Comparison of ENCODE assay signal across 8 cellular contexts in the genomic region with DNA sequence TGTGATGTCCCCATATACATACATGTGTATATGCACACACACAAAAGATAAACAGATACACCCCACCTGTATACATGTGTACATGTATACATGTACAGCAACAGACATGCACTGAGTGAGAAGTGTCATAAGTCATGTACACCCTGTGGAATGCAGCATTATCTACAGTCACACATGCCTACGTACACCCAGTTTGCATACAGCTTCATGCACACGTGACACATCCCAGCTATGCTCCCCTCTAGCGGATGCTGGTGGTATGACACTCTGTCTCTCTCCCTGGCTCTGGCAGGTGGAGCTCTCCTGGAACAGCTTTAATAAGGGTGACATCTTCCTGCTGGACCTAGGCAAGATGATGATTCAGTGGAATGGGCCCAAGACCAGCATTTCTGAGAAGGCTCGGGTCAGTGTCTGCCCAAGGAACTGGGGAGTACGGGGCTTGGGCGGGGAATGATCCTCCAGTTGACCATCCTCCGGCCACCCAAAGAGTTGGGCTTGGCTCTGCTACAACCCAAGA. TPM values are rescaled to one million over a fixed set of nuclear protein-coding genes. Genes with fewer than 3 reads are reported as not detected.
A peak's percentile ranks its signal among the peaks of the same experiment; 100 is the strongest.
DNase-seq lines count a peak whose midpoint lies in the region; ATAC-seq and TF ChIP-seq lines count a peak whose summit lies in the region.

No MANE protein-coding gene starts in this region.

- no peaks in the 10 kb centered on the region for H3K27me3 Mint-ChIP-seq in activated naive CD8-positive, alpha-beta T cell treated with anti-CD3 and anti-CD28 coated beads for 36 hours

- no peaks in the 10 kb centered on the region for H3K9me3 Mint-ChIP-seq in activated naive CD8-positive, alpha-beta T cell treated with anti-CD3 and anti-CD28 coated beads for 36 hours

- peak overlapping the region; percentile 95 for H3K27ac Mint-ChIP-seq in activated naive CD8-positive, alpha-beta T cell treated with anti-CD3 and anti-CD28 coated beads for 36 hours

- intact Hi-C loops in left ventricle myocardium inferior (cut with micrococcal nuclease) (no loop called here), gastrocnemius medialis (cut with DNase I; ENCODE audit: low total_unique reads) (no loop called here)

- peaks cover 31% of the 10 kb centered on the region for H3K36me3 Mint-ChIP-seq in activated naive CD8-positive, alpha-beta T cell treated with anti-CD3 and anti-CD28 coated beads for 36 hours

- H3K36me3 ChIP-seq in HAP-1 (replicated peaks) (peaks cover 8% of the 10 kb centered on the region), left ventricle myocardium inferior (no peaks in the 10 kb centered on the region), gastrocnemius medialis (no peaks in the 10 kb centered on the region)

- in situ Hi-C loops in HAP-1 (cut with MboI; ENCODE audit: low sequenced_read_pairs) = no loop called here
- in situ Hi-C loops in gastrocnemius medialis (cut with MboI; ENCODE audit: low sequenced_read_pairs in 4 of 4) = no loop called here

- no peak overlapping the region for H3K4me3 ChIP-seq in GM12864 (ENCODE audit: low read depth, low read length)
- H3K4me3 ChIP-seq in HAP-1 = no peak overlapping the region
- H3K4me3 ChIP-seq in left ventricle myocardium inferior = no peak overlapping the region
- no peak overlapping the region for H3K4me3 ChIP-seq in gastrocnemius medialis

- H3K4me1 Mint-ChIP-seq in activated naive CD8-positive, alpha-beta T cell treated with anti-CD3 and anti-CD28 coated beads for 36 hours = peaks cover 51% of the 10 kb centered on the region

- H3K27ac ChIP-seq in left ventricle myocardium inferior (replicated peaks) (no peak overlapping the region), gastrocnemius medialis (no peak overlapping the region)

- H3K4me3 Mint-ChIP-seq in activated naive CD8-positive, alpha-beta T cell treated with anti-CD3 and anti-CD28 coated beads for 36 hours = no peak overlapping the region

- TF ChIP-seq POLR2A in gastrocnemius medialis (IDR thresholded peaks at IDR 0.05) = no peak

- ATAC-seq in gastrocnemius medialis = peak in 1 of 2 donors; percentile 49

- no peaks in the 10 kb centered on the region for H3K9me3 ChIP-seq in HAP-1
- H3K9me3 ChIP-seq in left ventricle myocardium inferior (replicated peaks) = no peaks in the 10 kb centered on the region
- H3K9me3 ChIP-seq in gastrocnemius medialis = no peaks in the 10 kb centered on the region

- no peaks in the 10 kb centered on the region for H3K27me3 ChIP-seq in HAP-1 (ENCODE audit: low read depth)
- H3K27me3 ChIP-seq in left ventricle myocardium inferior (ENCODE audit: low read depth) = no peaks in the 10 kb centered on the region
- no peaks in the 10 kb centered on the region for H3K27me3 ChIP-seq in gastrocnemius medialis

- TF ChIP-seq CTCF in GM12864 (IDR thresholded peaks at IDR 0.05; ENCODE audit: low read depth, low read length, missing control alignments) = peak; percentile 98
- peak; percentile 88 for TF ChIP-seq CTCF in left ventricle myocardium inferior (IDR thresholded peaks at IDR 0.05; ENCODE audit: borderline replicate concordance)
- TF ChIP-seq CTCF in gastrocnemius medialis (IDR thresholded peaks at IDR 0.05 in 4 of 5, conservative IDR thresholded peaks at IDR 0.05 in 1 of 5) = peak; percentile 69 to 87 (median 83)

- H3K4me1 ChIP-seq in HAP-1 = peaks cover 14% of the 10 kb centered on the region
- H3K4me1 ChIP-seq in left ventricle myocardium inferior = peaks cover 42% of the 10 kb centered on the region
- peaks cover 10 to 11% of the 10 kb centered on the region in 2 donors for H3K4me1 ChIP-seq in gastrocnemius medialis

- DNase-seq in GM12864 (ENCODE audit: low read depth) (peak; percentile 75), HAP-1 (ENCODE audit: low spot score in 2 of 2) (peak; percentile 56 to 89), M059J (ENCODE audit: low read depth) (peak; percentile 64), SW 1271 (lab: John Stamatoyannopoulos, UW) (peak; percentile 27 to 83), left ventricle myocardium inferior (peak; percentile 58), gastrocnemius medialis (peak in 1 of 2 donors; percentile 60), HPDE6-E6E7 (ENCODE audit: extremely low spot score) (no peak)
- DNase-seq in activated naive CD8-positive, alpha-beta T cell treated with anti-CD3 and anti-CD28 coated beads for 36 hours = peak; percentile 84

RNA-seq across cellular contexts. Expression of gene VILL, which starts 6.3 kb away (rescaled TPM):
- total RNA-seq in M059J (2014; rRNA removed; shearing (Covaris generic)) = 0.05 TPM in 1 of 2 replicates, not detected in the other
- total RNA-seq in activated naive CD8-positive, alpha-beta T cell treated with anti-CD3 and anti-CD28 coated beads for 36 hours = 10 to 100 TPM; 14.4 to 15.0 TPM
- total RNA-seq in left ventricle myocardium inferior (3.6 TPM), gastrocnemius medialis (1 to 10 TPM in 1 of 4 donors, under 1 TPM in 3; 0.51 to 4.6 (median 0.66) TPM)

RNA-seq across cellular contexts. Expression of gene PLCD1, which starts 32.6 kb away (rescaled TPM):
- total RNA-seq in M059J (2014; rRNA removed; shearing (Covaris generic)) = 0.39 and 2.4 TPM in 2 replicates
- 1 to 10 TPM; 5.7 to 9.1 TPM for total RNA-seq in activated naive CD8-positive, alpha-beta T cell treated with anti-CD3 and anti-CD28 coated beads for 36 hours
- 10.3 TPM for total RNA-seq in left ventricle myocardium inferior
- total RNA-seq in gastrocnemius medialis = 1 to 10 TPM; 2.4 to 6.2 (median 4.7) TPM

RNA-seq across cellular contexts. Expression of gene DLEC1, which starts 42.2 kb away (rescaled TPM):
- total RNA-seq in M059J (2014; rRNA removed; shearing (Covaris generic)) = 0.02 TPM in 1 of 2 replicates, not detected in the other
- total RNA-seq in activated naive CD8-positive, alpha-beta T cell treated with anti-CD3 and anti-CD28 coated beads for 36 hours = under 1 TPM; 0.12 to 0.52 TPM
- 0.08 TPM for total RNA-seq in left ventricle myocardium inferior
- total RNA-seq in gastrocnemius medialis = not detected
